ENCODE assay signal across 36 cellular contexts in genomic region chr7:153036396-153037063, GRCh38.
"Had no signal": no experiment of that assay in that cellular context is flagged by ENCODE, and none has a peak within 500 bp of the region (broad histone marks: within the 10 kb centered on the region; RNA-seq: fewer than 3 reads in every experiment).

No MANE protein-coding gene starts in this region.

- H2AFZ ChIP-seq: PC-9 had no signal

- H3K36me3 Mint-ChIP-seq: activated CD8-positive, alpha-beta memory T cell treated with anti-CD3 and anti-CD28 coated beads, Interleukin-2, amount 10 ng/mL, durations not matched to agents 7 days and 5 days; activated naive CD8-positive, alpha-beta T cell treated with anti-CD3 and anti-CD28 coated beads for 36 hours; T-cell had no signal

- H3K36me3 ChIP-seq: cardiac muscle cell, MG63 had no signal

- H3K9me3 ChIP-seq: MG63 had no signal

- H3K27me3 ChIP-seq: cardiac muscle cell, MG63 had no signal

- H3K27me3 Mint-ChIP-seq: activated B cell treated with CpG ODN at 0.5 μM for 24 hours; activated CD4-positive, alpha-beta memory T cell treated with anti-CD3 and anti-CD28 coated beads, Interleukin-2, amount 10 ng/mL, durations not matched to agents 7 days and 5 days; activated CD8-positive, alpha-beta memory T cell treated with anti-CD3 and anti-CD28 coated beads, Interleukin-2, amount 10 ng/mL, durations not matched to agents 7 days and 5 days; activated naive CD8-positive, alpha-beta T cell treated with anti-CD3 and anti-CD28 coated beads for 36 hours; T-cell; T-helper 17 cell had no signal

- H3K27ac ChIP-seq: cardiac muscle cell, PC-9, RWPE1, VCaP had no signal

- H3K4me2 ChIP-seq: PC-9 had no signal

- H3K4me3 ChIP-seq: cardiac muscle cell, MG63, PC-9 had no signal

- H3K9me3 Mint-ChIP-seq: activated B cell treated with CpG ODN at 0.5 μM for 24 hours; activated CD4-positive, alpha-beta memory T cell treated with anti-CD3 and anti-CD28 coated beads, Interleukin-2, amount 10 ng/mL, durations not matched to agents 7 days and 5 days; activated naive CD8-positive, alpha-beta T cell treated with anti-CD3 and anti-CD28 coated beads for 36 hours; activated T-helper 17 cell treated with anti-CD3 and anti-CD28 coated beads, Interleukin-2, amount 50 U/mL, for 72 hours had no signal

- H3K27ac Mint-ChIP-seq: activated B cell treated with CpG ODN at 0.5 μM for 24 hours; activated CD4-positive, alpha-beta memory T cell treated with anti-CD3 and anti-CD28 coated beads, Interleukin-2, amount 10 ng/mL, durations not matched to agents 7 days and 5 days; activated CD8-positive, alpha-beta memory T cell treated with anti-CD3 and anti-CD28 coated beads, Interleukin-2, amount 10 ng/mL, durations not matched to agents 7 days and 5 days; activated naive CD8-positive, alpha-beta T cell treated with anti-CD3 and anti-CD28 coated beads for 36 hours; activated T-helper 17 cell treated with anti-CD3 and anti-CD28 coated beads, Interleukin-2, amount 50 U/mL, for 72 hours; T-cell; T-helper 17 cell had no signal

- H3K4me3 Mint-ChIP-seq: activated B cell treated with CpG ODN at 0.5 μM for 24 hours; activated CD4-positive, alpha-beta memory T cell treated with anti-CD3 and anti-CD28 coated beads, Interleukin-2, amount 10 ng/mL, durations not matched to agents 7 days and 5 days; activated CD8-positive, alpha-beta memory T cell treated with anti-CD3 and anti-CD28 coated beads, Interleukin-2, amount 10 ng/mL, durations not matched to agents 7 days and 5 days; activated naive CD8-positive, alpha-beta T cell treated with anti-CD3 and anti-CD28 coated beads for 36 hours; activated T-helper 17 cell treated with anti-CD3 and anti-CD28 coated beads, Interleukin-2, amount 50 U/mL, for 72 hours; T-cell; T-helper 17 cell had no signal

- H3K4me1 Mint-ChIP-seq: activated B cell treated with CpG ODN at 0.5 μM for 24 hours; activated CD4-positive, alpha-beta memory T cell treated with anti-CD3 and anti-CD28 coated beads, Interleukin-2, amount 10 ng/mL, durations not matched to agents 7 days and 5 days; activated CD8-positive, alpha-beta memory T cell treated with anti-CD3 and anti-CD28 coated beads, Interleukin-2, amount 10 ng/mL, durations not matched to agents 7 days and 5 days; activated naive CD8-positive, alpha-beta T cell treated with anti-CD3 and anti-CD28 coated beads for 36 hours; activated T-helper 17 cell treated with anti-CD3 and anti-CD28 coated beads, Interleukin-2, amount 50 U/mL, for 72 hours; T-cell; T-helper 17 cell had no signal

- ATAC-seq: activated CD8-positive, alpha-beta memory T cell treated with anti-CD3 and anti-CD28 coated beads, Interleukin-2, amount 10 ng/mL, durations not matched to agents 7 days and 5 days; activated T-helper 17 cell treated with anti-CD3 and anti-CD28 coated beads, Interleukin-2, amount 50 U/mL, for 72 hours; Right ventricle myocardium inferior; SK-N-SH treated with all-trans-retinoic acid at 6 μM for 48 hours; T-cell; T-helper 17 cell had no signal

- DNase-seq: activated B cell treated with CpG ODN at 0.5 μM for 24 hours; activated CD4-positive, alpha-beta memory T cell treated with anti-CD3 and anti-CD28 coated beads, Interleukin-2, amount 10 ng/mL, durations not matched to agents 7 days and 5 days; activated CD4-positive, alpha-beta T cell treated with anti-CD3 and anti-CD28 coated beads for 4 hours; activated CD4-positive, CD25-positive, alpha-beta regulatory T cell treated with anti-CD3 and anti-CD28 coated beads, Interleukin-2, amount 50 U/mL, for 72 hours; activated CD8-positive, alpha-beta memory T cell treated with anti-CD3 and anti-CD28 coated beads for 24 hours; activated CD8-positive, alpha-beta memory T cell treated with anti-CD3 and anti-CD28 coated beads, Interleukin-2, amount 10 ng/mL, durations not matched to agents 7 days and 5 days; activated CD8-positive, alpha-beta memory T cell treated with anti-CD3 and anti-CD28 coated beads, Interleukin-2, amount 50 U/mL, for 48 hours; activated effector memory CD4-positive, alpha-beta T cell treated with anti-CD3 and anti-CD28 coated beads, Interleukin-2, amount 50 U/mL, for 16 hours; activated naive CD4-positive, alpha-beta T cell; activated naive CD4-positive, alpha-beta T cell treated with anti-CD3 and anti-CD28 coated beads, Interleukin-2, amount 50 U/mL, for 16 hours; activated naive CD8-positive, alpha-beta T cell treated with anti-CD3 and anti-CD28 coated beads for 36 hours; activated T-cell treated with anti-CD3 and anti-CD28 coated beads, Interleukin-2, amount 50 U/mL, for 48 hours; amniotic stem cell; aorta; MG63; MV-4-11; NCI-H1092 treated with DMSO at 0.1 percent for 48 hours; NCI-H1417; NCI-H146; NCI-H187; NCI-H2029 treated with DMSO at 0.1 percent for 48 hours; NCI-H2107; NCI-H2171; NCI-H510A; NCI-H526; NCI-H748 treated with DMSO at 0.1 percent for 48 hours; PC-9; SIG-M5; T-cell; T-helper 17 cell had no signal
